Comparison of ENCODE assay signal across 22 cellular contexts in the genomic region with DNA sequence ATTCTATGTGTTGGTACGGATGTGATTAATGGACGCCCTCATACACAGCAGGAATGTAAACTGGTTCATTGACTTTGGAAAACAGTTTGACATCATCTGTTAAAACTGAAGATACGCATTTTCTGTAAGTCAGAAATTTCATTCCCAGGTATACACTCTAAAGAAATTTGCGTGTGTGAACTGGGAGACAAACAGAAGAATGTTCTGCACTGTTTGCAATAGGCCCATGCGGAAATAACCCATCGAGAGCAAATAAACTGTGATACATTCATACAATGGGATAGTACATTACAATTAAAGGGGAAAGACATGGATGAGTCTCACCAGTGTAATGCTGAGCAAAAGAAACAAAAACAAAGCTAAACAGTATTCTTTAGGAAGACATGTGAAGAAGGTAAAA.
"Had no signal": no experiment of that assay in that cellular context is flagged by ENCODE, and none has a peak within 500 bp of the region (broad histone marks: within the 10 kb centered on the region; RNA-seq: fewer than 3 reads in every experiment).

No MANE protein-coding gene starts in this region.

- H3K4me3 ChIP-seq: adrenal gland, Peyer's patch, SJCRH30 had no signal

- DNase-seq: activated CD4-positive, alpha-beta T cell treated with anti-CD3 and anti-CD28 coated beads for 4 hours; activated CD8-positive, alpha-beta memory T cell treated with anti-CD3 and anti-CD28 coated beads, Interleukin-2, amount 50 U/mL, for 48 hours; activated CD8-positive, alpha-beta T cell treated with anti-CD3 and anti-CD28 coated beads for 36 hours; activated naive CD4-positive, alpha-beta T cell treated with anti-CD3 and anti-CD28 coated beads, Interleukin-2, amount 50 U/mL, for 16 hours; activated naive CD8-positive, alpha-beta T cell treated with anti-CD3 and anti-CD28 coated beads, Interleukin-2, amount 10 ng/mL, durations not matched to agents 7 days and 5 days; activated T-cell treated with anti-CD3 and anti-CD28 coated beads, Interleukin-2, amount 50 U/mL, for 1 hour; adrenal gland; anterior cingulate cortex; NCI-H1092 treated with DMSO at 0.1 percent for 48 hours; NCI-H1417 treated with DMSO at 0.1 percent for 48 hours; NCI-H187; NCI-H2081; NCI-H446; NCI-H524; Peyer's patch; Right ventricle myocardium superior; SJCRH30; SK-N-SH; T-helper 1 cell; WERI-Rb-1 had no signal

- H3K4me1 ChIP-seq: Peyer's patch had no signal

- H3K4me2 ChIP-seq: SK-N-SH had no signal

- H3K27ac ChIP-seq: adrenal gland, Peyer's patch, RWPE1, SJCRH30, WERI-Rb-1 had no signal

- H3K27me3 ChIP-seq: adrenal gland, Peyer's patch, SJCRH30 had no signal

- H3K9me3 ChIP-seq: adrenal gland, Peyer's patch, SJCRH30, SK-N-SH had no signal

- ATAC-seq: activated CD4-positive, CD25-positive, alpha-beta regulatory T cell treated with anti-CD3 and anti-CD28 coated beads, Interleukin-2, amount 50 U/mL, for 24 hours; activated CD8-positive, alpha-beta T cell treated with anti-CD3 and anti-CD28 coated beads for 36 hours had no signal

- H3K9ac ChIP-seq: SK-N-SH had no signal

- H3K36me3 ChIP-seq: adrenal gland had no signal
